Comparison of ENCODE assay signal across 1 cellular context in the genomic region with DNA sequence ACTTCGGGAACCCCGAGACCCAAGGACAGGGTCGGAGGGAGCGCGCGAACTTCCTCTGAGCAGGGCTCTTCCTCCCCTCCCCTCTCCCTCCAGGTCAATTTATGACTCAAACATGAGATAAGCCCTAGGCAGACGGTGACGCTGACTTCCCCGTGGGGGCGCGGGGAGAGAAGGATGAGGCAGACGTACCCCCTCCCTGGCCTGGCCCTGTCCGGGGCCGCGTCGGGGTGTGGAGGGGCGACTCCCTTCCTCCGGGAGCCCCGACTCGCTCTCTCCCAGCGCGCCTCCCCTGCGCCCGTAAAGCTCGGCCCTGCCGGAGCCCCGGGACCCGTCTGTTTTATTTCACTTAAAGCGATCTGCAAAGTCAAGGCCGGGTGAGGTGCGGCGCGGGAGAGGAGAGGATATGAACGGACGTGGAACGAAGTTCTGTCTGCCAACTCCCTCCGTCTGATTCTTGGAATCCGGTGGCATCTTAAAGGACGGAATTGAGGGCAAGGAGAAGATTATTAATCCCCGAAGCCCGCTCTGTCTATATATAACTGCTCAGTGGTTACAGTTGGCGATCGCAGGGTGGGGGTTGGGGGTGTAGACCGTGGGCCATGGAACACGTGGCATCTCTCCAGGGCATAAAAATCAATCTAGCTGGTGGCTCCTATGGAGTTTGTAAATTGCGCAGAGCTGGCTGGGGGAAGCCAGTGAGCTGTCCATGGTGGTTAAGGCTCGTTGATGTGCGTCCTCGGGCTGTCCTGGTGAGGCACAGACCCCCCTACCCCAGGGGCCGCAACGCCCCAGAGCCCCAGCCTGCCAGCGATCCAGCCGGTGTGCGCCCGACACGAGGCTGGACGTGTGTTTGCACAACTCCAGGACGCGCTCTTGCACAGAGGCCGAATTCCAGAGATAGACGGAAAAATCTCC.
TF ChIP-seq lines count a peak whose summit lies in the region.

No MANE protein-coding gene starts in this region.

TF ChIP-seq in K562, 482 proteins besides CTCF, POLR2A, EP300 and RAD21 (continued from another document and continues in another):
- peak; percentile 89 for TF ChIP-seq JUND (IDR thresholded peaks at IDR 0.05; ENCODE audit: borderline replicate concordance, low read depth, low read length)
- TF ChIP-seq JUND (tag; IDR thresholded peaks at IDR 0.05; ENCODE audit: borderline replicate concordance, low read depth, low read length) = peak; percentile 81; the same call in 1 of the 3 replicates
- TF ChIP-seq, protein P1, sequence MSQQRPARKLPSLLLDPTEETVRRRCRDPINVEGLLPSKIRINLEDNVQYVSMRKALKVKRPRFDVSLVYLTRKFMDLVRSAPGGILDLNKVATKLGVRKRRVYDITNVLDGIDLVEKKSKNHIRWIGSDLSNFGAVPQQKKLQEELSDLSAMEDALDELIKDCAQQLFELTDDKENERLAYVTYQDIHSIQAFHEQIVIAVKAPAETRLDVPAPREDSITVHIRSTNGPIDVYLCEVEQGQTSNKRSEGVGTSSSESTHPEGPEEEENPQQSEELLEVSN (IDR thresholded peaks at IDR 0.05; ENCODE audit: borderline replicate concordance in 1 of 2, extremely low read depth in 1 of 2, insufficient read depth in 1 of 2, insufficient read length in 1 of 2, low read depth in 1 of 2, low read length in 1 of 2, poor library complexity in 1 of 2, severe bottlenecking in 1 of 2) = peak in 1 of 2 experiments; percentile 41
- no peak for TF ChIP-seq ETV5 (CRISPR knock-in tag; IDR thresholded peaks at IDR 0.05; ENCODE audit: low read depth)
- peak; percentile 52 for TF ChIP-seq RBFOX2 (IDR thresholded peaks at IDR 0.05; ENCODE audit: low read depth, low read length)
- peak; percentile 72 for TF ChIP-seq CREB1 (IDR thresholded peaks at IDR 0.05)
- peak; percentile 21; the same call in 1 of the 2 replicates for TF ChIP-seq CREB1 (CRISPR knock-in tag; IDR thresholded peaks at IDR 0.05)
- TF ChIP-seq L3MBTL2 (IDR thresholded peaks at IDR 0.05) = peak; percentile 15; the same call in 1 of the 2 replicates
- TF ChIP-seq, protein P2, sequence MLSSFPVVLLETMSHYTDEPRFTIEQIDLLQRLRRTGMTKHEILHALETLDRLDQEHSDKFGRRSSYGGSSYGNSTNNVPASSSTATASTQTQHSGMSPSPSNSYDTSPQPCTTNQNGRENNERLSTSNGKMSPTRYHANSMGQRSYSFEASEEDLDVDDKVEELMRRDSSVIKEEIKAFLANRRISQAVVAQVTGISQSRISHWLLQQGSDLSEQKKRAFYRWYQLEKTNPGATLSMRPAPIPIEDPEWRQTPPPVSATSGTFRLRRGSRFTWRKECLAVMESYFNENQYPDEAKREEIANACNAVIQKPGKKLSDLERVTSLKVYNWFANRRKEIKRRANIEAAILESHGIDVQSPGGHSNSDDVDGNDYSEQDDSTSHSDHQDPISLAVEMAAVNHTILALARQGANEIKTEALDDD (IDR thresholded peaks at IDR 0.05) = no peak
- no peak for TF ChIP-seq ZC3H4 (CRISPR knock-in tag; IDR thresholded peaks at IDR 0.05; ENCODE audit: borderline replicate concordance)
- TF ChIP-seq, protein P3, sequence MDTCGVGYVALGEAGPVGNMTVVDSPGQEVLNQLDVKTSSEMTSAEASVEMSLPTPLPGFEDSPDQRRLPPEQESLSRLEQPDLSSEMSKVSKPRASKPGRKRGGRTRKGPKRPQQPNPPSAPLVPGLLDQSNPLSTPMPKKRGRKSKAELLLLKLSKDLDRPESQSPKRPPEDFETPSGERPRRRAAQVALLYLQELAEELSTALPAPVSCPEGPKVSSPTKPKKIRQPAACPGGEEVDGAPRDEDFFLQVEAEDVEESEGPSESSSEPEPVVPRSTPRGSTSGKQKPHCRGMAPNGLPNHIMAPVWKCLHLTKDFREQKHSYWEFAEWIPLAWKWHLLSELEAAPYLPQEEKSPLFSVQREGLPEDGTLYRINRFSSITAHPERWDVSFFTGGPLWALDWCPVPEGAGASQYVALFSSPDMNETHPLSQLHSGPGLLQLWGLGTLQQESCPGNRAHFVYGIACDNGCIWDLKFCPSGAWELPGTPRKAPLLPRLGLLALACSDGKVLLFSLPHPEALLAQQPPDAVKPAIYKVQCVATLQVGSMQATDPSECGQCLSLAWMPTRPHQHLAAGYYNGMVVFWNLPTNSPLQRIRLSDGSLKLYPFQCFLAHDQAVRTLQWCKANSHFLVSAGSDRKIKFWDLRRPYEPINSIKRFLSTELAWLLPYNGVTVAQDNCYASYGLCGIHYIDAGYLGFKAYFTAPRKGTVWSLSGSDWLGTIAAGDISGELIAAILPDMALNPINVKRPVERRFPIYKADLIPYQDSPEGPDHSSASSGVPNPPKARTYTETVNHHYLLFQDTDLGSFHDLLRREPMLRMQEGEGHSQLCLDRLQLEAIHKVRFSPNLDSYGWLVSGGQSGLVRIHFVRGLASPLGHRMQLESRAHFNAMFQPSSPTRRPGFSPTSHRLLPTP (IDR thresholded peaks at IDR 0.05; ENCODE audit: borderline replicate concordance, extremely low read depth, insufficient read length) = no peak
- TF ChIP-seq, protein P4, sequence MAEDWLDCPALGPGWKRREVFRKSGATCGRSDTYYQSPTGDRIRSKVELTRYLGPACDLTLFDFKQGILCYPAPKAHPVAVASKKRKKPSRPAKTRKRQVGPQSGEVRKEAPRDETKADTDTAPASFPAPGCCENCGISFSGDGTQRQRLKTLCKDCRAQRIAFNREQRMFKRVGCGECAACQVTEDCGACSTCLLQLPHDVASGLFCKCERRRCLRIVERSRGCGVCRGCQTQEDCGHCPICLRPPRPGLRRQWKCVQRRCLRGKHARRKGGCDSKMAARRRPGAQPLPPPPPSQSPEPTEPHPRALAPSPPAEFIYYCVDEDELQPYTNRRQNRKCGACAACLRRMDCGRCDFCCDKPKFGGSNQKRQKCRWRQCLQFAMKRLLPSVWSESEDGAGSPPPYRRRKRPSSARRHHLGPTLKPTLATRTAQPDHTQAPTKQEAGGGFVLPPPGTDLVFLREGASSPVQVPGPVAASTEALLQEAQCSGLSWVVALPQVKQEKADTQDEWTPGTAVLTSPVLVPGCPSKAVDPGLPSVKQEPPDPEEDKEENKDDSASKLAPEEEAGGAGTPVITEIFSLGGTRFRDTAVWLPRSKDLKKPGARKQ (CRISPR knock-in tag; IDR thresholded peaks at IDR 0.05) = no peak
- no peak for TF ChIP-seq SOX6 (IDR thresholded peaks at IDR 0.05)
- TF ChIP-seq, protein P5, sequence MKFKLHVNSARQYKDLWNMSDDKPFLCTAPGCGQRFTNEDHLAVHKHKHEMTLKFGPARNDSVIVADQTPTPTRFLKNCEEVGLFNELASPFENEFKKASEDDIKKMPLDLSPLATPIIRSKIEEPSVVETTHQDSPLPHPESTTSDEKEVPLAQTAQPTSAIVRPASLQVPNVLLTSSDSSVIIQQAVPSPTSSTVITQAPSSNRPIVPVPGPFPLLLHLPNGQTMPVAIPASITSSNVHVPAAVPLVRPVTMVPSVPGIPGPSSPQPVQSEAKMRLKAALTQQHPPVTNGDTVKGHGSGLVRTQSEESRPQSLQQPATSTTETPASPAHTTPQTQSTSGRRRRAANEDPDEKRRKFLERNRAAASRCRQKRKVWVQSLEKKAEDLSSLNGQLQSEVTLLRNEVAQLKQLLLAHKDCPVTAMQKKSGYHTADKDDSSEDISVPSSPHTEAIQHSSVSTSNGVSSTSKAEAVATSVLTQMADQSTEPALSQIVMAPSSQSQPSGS (CRISPR knock-in tag; IDR thresholded peaks at IDR 0.05) = no peak
- TF ChIP-seq NCOR1 (IDR thresholded peaks at IDR 0.05) = peak; percentile 43
- TF ChIP-seq, protein P6, sequence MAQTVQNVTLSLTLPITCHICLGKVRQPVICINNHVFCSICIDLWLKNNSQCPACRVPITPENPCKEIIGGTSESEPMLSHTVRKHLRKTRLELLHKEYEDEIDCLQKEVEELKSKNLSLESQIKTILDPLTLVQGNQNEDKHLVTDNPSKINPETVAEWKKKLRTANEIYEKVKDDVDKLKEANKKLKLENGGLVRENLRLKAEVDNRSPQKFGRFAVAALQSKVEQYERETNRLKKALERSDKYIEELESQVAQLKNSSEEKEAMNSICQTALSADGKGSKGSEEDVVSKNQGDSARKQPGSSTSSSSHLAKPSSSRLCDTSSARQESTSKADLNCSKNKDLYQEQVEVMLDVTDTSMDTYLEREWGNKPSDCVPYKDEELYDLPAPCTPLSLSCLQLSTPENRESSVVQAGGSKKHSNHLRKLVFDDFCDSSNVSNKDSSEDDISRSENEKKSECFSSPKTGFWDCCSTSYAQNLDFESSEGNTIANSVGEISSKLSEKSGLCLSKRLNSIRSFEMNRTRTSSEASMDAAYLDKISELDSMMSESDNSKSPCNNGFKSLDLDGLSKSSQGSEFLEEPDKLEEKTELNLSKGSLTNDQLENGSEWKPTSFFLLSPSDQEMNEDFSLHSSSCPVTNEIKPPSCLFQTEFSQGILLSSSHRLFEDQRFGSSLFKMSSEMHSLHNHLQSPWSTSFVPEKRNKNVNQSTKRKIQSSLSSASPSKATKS (CRISPR knock-in tag; IDR thresholded peaks at IDR 0.05) = no peak
- peak; percentile 69; the same call in 1 of the 2 replicates for TF ChIP-seq DPF2 (IDR thresholded peaks at IDR 0.05)
- TF ChIP-seq XRCC5 (IDR thresholded peaks at IDR 0.05; ENCODE audit: low read depth, low read length) = 0 out of 2 replicates have a peak, but pooled peaks have one; percentile 72
- TF ChIP-seq, protein P7, sequence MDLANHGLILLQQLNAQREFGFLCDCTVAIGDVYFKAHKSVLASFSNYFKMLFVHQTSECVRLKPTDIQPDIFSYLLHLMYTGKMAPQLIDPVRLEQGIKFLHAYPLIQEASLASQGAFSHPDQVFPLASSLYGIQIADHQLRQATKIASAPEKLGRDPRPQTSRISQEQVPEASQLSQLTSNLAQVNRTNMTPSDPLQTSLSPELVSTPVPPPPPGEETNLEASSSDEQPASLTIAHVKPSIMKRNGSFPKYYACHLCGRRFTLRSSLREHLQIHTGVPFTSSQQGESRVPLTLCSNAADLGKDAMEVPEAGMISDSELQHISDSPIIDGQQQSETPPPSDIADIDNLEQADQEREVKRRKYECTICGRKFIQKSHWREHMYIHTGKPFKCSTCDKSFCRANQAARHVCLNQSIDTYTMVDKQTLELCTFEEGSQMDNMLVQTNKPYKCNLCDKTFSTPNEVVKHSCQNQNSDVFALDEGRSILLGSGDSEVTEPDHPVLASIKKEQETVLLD (IDR thresholded peaks at IDR 0.05) = no peak
- no peak for TF ChIP-seq SMARCC2 (IDR thresholded peaks at IDR 0.05; ENCODE audit: low read depth)
- TF ChIP-seq RFX1 (IDR thresholded peaks at IDR 0.05) = no peak
- TF ChIP-seq, protein P8, sequence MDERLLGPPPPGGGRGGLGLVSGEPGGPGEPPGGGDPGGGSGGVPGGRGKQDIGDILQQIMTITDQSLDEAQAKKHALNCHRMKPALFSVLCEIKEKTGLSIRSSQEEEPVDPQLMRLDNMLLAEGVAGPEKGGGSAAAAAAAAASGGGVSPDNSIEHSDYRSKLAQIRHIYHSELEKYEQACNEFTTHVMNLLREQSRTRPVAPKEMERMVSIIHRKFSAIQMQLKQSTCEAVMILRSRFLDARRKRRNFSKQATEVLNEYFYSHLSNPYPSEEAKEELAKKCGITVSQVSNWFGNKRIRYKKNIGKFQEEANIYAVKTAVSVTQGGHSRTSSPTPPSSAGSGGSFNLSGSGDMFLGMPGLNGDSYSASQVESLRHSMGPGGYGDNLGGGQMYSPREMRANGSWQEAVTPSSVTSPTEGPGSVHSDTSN (CRISPR knock-in tag; IDR thresholded peaks at IDR 0.05; ENCODE audit: low read depth) = no peak
- TF ChIP-seq, protein P8 (tag; conservative IDR thresholded peaks at IDR 0.05; ENCODE audit: low read depth) = no peak
- peak; percentile 48 for TF ChIP-seq TAF1 (IDR thresholded peaks at IDR 0.05; ENCODE audit: control insufficient read depth, extremely low read depth, insufficient read depth, low read length, severe bottlenecking)
- no peak for TF ChIP-seq FOXP1 (CRISPR knock-in tag; IDR thresholded peaks at IDR 0.05)
- peak; percentile 69 for TF ChIP-seq NCOA6 (IDR thresholded peaks at IDR 0.05)
- TF ChIP-seq CCNT2 (IDR thresholded peaks at IDR 0.05; ENCODE audit: borderline replicate concordance, extremely low read depth, insufficient read length, low read depth, low read length) = peak; percentile 22
- peak; percentile 52; the same call in 1 of the 2 replicates for TF ChIP-seq POLR2G (IDR thresholded peaks at IDR 0.05; ENCODE audit: low read depth, low read length)
- TF ChIP-seq, protein P9, sequence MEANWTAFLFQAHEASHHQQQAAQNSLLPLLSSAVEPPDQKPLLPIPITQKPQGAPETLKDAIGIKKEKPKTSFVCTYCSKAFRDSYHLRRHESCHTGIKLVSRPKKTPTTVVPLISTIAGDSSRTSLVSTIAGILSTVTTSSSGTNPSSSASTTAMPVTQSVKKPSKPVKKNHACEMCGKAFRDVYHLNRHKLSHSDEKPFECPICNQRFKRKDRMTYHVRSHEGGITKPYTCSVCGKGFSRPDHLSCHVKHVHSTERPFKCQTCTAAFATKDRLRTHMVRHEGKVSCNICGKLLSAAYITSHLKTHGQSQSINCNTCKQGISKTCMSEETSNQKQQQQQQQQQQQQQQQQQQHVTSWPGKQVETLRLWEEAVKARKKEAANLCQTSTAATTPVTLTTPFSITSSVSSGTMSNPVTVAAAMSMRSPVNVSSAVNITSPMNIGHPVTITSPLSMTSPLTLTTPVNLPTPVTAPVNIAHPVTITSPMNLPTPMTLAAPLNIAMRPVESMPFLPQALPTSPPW (CRISPR knock-in tag; IDR thresholded peaks at IDR 0.05) = peak; percentile 87
- TF ChIP-seq NR2C1 (IDR thresholded peaks at IDR 0.05) = no peak
- TF ChIP-seq NR2C1 (tag; IDR thresholded peaks at IDR 0.05) = no peak
- TF ChIP-seq PTRF (tag; IDR thresholded peaks at IDR 0.05) = no peak
- no peak for TF ChIP-seq SMAD2 (IDR thresholded peaks at IDR 0.05; ENCODE audit: low read depth, low read length)
- TF ChIP-seq ZFP30 (CRISPR knock-in tag; IDR thresholded peaks at IDR 0.05; ENCODE audit: borderline replicate concordance) = no peak
- peak; percentile 95 for TF ChIP-seq FOSL1 (tag; conservative IDR thresholded peaks at IDR 0.05)
- peak; percentile 38; the same call in 1 of the 2 replicates for TF ChIP-seq NFIC (IDR thresholded peaks at IDR 0.05)
- TF ChIP-seq SLC30A9 (CRISPR knock-in tag; IDR thresholded peaks at IDR 0.05) = no peak
- no peak for TF ChIP-seq ZZZ3 (IDR thresholded peaks at IDR 0.05)
- no peak for TF ChIP-seq ZNF79 (CRISPR knock-in tag; IDR thresholded peaks at IDR 0.05; ENCODE audit: low read depth)
